ENCODE assay signal across 8 cellular contexts in genomic region chr1:51878616-51879336, GRCh38. TPM values are rescaled to one million over a fixed set of nuclear protein-coding genes. Genes with fewer than 3 reads are reported as not detected.
DNase-seq lines count a peak whose midpoint lies in the region; ATAC-seq, FAIRE-seq and TF ChIP-seq lines count a peak whose summit lies in the region.

TSS of gene NRDC (minus strand) at chr1:51878727. CDS start at chr1:51878615, 112 bp downstream.

- no peaks in the 10 kb centered on the region for H3K9me3 ChIP-seq in ascending aorta
- H3K9me3 ChIP-seq in right atrium auricular region, result no peaks in the 10 kb centered on the region
- no peaks in the 10 kb centered on the region for H3K9me3 ChIP-seq in psoas muscle

- TF ChIP-seq CTCF in ascending aorta (IDR thresholded peaks at IDR 0.05) (no peak), right atrium auricular region (IDR thresholded peaks at IDR 0.05) (no peak), psoas muscle (IDR thresholded peaks at IDR 0.05) (no peak)

- H3K36me3 ChIP-seq in ascending aorta (no peaks in the 10 kb centered on the region), right atrium auricular region (no peaks in the 10 kb centered on the region), psoas muscle (ENCODE audit: insufficient read depth in 1 of 2, low read depth in 1 of 2) (no peaks in the 10 kb centered on the region)

- ATAC-seq in GM18505 (IDR thresholded peaks at IDR 0.05; ENCODE audit: unreplicated experiment) (peak; percentile 92), HG02970 (IDR thresholded peaks at IDR 0.05; ENCODE audit: low FRiP score, unreplicated experiment) (peak; percentile 93), psoas muscle (peak; percentile 94 to 97 (median 95))

- H3K27ac ChIP-seq in ascending aorta, result peak within 1 kb of the TSS; percentile 94 to 99
- peak within 1 kb of the TSS; percentile 95 to 97 for H3K27ac ChIP-seq in right atrium auricular region
- H3K27ac ChIP-seq in psoas muscle, result peak within 1 kb of the TSS; percentile 96

- H3K4me1 ChIP-seq in ascending aorta (peaks cover 5 to 27% of the 10 kb centered on the region in 2 donors), right atrium auricular region (peaks cover 0 to 40% of the 10 kb centered on the region in 2 donors), psoas muscle (peaks cover 26% of the 10 kb centered on the region)

- intact Hi-C loops in T-helper 2 cell treated with Interferon-gamma antibody and Interleukin-4, amounts not matched to agents 100 ng/mL and 5 ng/mL, for 36 hours (cut with micrococcal nuclease), result loop anchor here (1.0 to 10.0 kb wide), 8 partner anchors 151 to 916 kb away; partner anchors contain the start of genes BTF3L4, CC2D1B, EPS15 and FAF1
- intact Hi-C loops in ascending aorta (cut with DNase I), result loop anchor here (2.0 to 5.0 kb wide), 5 partner anchors 176 to 921 kb away; partner anchors contain the start of genes CC2D1B, OSBPL9, RNF11 and TXNDC12
- intact Hi-C loops in psoas muscle (cut with DNase I), result loop anchor here in 1 of 2 donors (5.0 kb wide), 1 partner anchor 179 kb away; the partner anchor contains the start of genes BTF3L4 and TXNDC12

- H3K27me3 ChIP-seq in ascending aorta (no peaks in the 10 kb centered on the region), right atrium auricular region (no peaks in the 10 kb centered on the region), psoas muscle (ENCODE audit: insufficient read depth in 3 of 3, low read length in 2 of 3) (peaks cover 0 to 14% (median 0%) of the 10 kb centered on the region in 3 donors)

- H3K4me3 ChIP-seq in ascending aorta (peak within 1 kb of the TSS; percentile 71 to 83), right atrium auricular region (peak within 1 kb of the TSS; percentile 88 to 92), psoas muscle (peak within 1 kb of the TSS; percentile 77)

- 0% methylated on average over 54 of the region's 54 CpGs for WGBS in psoas muscle, 3 donors

- DNase-seq in NCI-H187 treated with DMSO at 0.1 percent for 48 hours (lab: John Stamatoyannopoulos, UW) (peak; percentile 98), ascending aorta (ENCODE audit: low spot score in 2 of 2) (peak; percentile 99 to 100), right atrium auricular region (ENCODE audit: low spot score) (peak; percentile 100), psoas muscle (peak; percentile 100), urothelium cell line (ENCODE audit: low spot score) (peak; percentile 99)

- peak; percentile 85 for TF ChIP-seq POLR2A in GM18505 (IDR thresholded peaks at IDR 0.05; ENCODE audit: borderline replicate concordance, extremely low read depth, insufficient read depth, insufficient read length)

- peak; percentile 99 for FAIRE-seq in urothelium cell line (lab: Jason Lieb, UNC)

RNA-seq across cellular contexts. Expression of gene NRDC, which starts in this region (rescaled TPM):
- 171 and 176 TPM in 2 replicates for total RNA-seq in T-helper 2 cell treated with Interferon-gamma antibody and Interleukin-4, amounts not matched to agents 100 ng/mL and 5 ng/mL, for 36 hours
- total RNA-seq in ascending aorta (40.0 TPM), right atrium auricular region (10 to 100 TPM; 67.5 to 74.6 TPM), psoas muscle (100 to 1,000 TPM; 232 to 385 (median 288) TPM)
- polyA plus RNA-seq in psoas muscle, result 100 to 1,000 TPM; 132 to 346 (median 178) TPM

Comparison
In these comparisons a context has a peak if more than half of its experiments do, and no peak if none do; other contexts are left out.
1. Peak in every context shown above with its lines: DNase-seq, ATAC-seq, H3K4me3 ChIP-seq and H3K27ac ChIP-seq.